Comparison of ENCODE assay signal across 1 cellular context in the genomic region with DNA sequence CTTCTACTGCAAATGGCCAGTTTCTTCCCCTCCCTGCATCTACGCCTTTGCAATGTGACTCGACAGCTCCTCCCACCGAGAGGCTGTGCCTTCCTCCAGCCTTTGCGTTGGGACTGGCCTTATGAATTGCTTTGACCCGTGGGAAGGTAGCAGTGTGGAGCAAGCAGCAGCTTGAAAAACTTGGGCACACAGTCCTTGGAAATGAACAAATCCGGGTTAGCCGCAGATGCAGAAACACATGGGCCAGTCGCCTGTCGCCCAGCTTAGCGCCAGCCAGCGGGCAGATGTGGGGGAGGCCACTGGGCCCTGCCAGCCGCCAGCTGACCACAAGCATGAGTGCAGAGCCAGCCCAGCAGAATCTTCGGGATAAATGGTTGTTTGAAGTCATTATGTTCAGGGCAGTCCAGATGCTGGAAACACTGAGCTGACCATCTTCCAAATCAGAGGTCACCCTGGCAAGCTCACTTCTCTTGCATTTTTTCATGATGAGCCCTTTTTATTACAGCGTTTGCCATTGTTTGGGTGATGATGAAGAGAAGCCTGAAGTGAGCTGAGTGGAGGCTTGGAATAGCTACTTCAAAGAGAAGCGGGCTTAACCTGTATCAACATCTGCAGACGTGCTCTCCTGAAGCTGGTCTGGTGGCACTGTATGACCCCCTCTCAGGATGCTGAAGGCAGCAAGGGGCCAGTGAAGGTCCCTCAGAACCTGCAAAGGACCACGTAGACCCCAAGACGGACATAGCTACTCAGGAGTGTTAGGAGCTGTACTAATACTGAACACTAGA.
TF ChIP-seq lines count a peak whose summit lies in the region.

No MANE protein-coding gene starts in this region.

TF ChIP-seq in GM12878, 131 proteins besides CTCF, POLR2A, EP300 and RAD21:
- 0 out of 2 replicates have a peak, but pooled peaks have one; percentile 37 for TF ChIP-seq POLR2AphosphoS2 (IDR thresholded peaks at IDR 0.05; ENCODE audit: low read depth, low read length)
- TF ChIP-seq, protein P1, sequence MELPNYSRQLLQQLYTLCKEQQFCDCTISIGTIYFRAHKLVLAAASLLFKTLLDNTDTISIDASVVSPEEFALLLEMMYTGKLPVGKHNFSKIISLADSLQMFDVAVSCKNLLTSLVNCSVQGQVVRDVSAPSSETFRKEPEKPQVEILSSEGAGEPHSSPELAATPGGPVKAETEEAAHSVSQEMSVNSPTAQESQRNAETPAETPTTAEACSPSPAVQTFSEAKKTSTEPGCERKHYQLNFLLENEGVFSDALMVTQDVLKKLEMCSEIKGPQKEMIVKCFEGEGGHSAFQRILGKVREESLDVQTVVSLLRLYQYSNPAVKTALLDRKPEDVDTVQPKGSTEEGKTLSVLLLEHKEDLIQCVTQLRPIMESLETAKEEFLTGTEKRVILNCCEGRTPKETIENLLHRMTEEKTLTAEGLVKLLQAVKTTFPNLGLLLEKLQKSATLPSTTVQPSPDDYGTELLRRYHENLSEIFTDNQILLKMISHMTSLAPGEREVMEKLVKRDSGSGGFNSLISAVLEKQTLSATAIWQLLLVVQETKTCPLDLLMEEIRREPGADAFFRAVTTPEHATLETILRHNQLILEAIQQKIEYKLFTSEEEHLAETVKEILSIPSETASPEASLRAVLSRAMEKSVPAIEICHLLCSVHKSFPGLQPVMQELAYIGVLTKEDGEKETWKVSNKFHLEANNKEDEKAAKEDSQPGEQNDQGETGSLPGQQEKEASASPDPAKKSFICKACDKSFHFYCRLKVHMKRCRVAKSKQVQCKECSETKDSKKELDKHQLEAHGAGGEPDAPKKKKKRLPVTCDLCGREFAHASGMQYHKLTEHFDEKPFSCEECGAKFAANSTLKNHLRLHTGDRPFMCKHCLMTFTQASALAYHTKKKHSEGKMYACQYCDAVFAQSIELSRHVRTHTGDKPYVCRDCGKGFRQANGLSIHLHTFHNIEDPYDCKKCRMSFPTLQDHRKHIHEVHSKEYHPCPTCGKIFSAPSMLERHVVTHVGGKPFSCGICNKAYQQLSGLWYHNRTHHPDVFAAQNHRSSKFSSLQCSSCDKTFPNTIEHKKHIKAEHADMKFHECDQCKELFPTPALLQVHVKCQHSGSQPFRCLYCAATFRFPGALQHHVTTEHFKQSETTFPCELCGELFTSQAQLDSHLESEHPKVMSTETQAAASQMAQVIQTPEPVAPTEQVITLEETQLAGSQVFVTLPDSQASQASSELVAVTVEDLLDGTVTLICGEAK (IDR thresholded peaks at IDR 0.05; ENCODE audit: borderline replicate concordance) = no peak
- no peak for TF ChIP-seq ZBED1 (IDR thresholded peaks at IDR 0.05; ENCODE audit: borderline replicate concordance)
